1 cellular context compared by ENCODE assay signal in the genomic region with DNA sequence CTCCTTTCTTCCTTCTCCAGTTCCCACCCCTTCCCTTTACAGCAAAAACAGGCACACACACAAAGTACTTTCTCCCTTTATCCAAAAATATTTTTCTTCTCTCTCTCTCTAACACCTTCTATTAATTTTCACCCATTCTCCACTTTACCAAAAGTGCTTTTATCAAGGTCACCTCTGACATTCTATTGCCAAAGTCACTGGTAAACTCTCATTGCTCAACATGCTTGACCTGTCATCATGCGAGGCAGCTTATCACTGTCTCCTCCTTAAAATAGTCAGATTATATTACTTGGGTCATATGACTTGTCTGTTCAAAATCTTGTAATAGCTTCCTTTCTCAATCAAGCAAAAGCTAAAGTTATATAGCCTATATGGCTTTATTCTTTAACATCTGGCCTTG.
TF ChIP-seq lines count a peak whose summit lies in the region.

No MANE protein-coding gene starts in this region.

TF ChIP-seq in K562, 482 proteins besides CTCF, POLR2A, EP300 and RAD21 (continued from another document):
- TF ChIP-seq, protein P1, sequence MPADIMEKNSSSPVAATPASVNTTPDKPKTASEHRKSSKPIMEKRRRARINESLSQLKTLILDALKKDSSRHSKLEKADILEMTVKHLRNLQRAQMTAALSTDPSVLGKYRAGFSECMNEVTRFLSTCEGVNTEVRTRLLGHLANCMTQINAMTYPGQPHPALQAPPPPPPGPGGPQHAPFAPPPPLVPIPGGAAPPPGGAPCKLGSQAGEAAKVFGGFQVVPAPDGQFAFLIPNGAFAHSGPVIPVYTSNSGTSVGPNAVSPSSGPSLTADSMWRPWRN (IDR thresholded peaks at IDR 0.05; ENCODE audit: low read depth), result no peak
- TF ChIP-seq ESRRA (IDR thresholded peaks at IDR 0.05; ENCODE audit: borderline replicate concordance, low read depth), result peak; percentile 82; the same call in 1 of the 2 replicates
- TF ChIP-seq, protein P2, sequence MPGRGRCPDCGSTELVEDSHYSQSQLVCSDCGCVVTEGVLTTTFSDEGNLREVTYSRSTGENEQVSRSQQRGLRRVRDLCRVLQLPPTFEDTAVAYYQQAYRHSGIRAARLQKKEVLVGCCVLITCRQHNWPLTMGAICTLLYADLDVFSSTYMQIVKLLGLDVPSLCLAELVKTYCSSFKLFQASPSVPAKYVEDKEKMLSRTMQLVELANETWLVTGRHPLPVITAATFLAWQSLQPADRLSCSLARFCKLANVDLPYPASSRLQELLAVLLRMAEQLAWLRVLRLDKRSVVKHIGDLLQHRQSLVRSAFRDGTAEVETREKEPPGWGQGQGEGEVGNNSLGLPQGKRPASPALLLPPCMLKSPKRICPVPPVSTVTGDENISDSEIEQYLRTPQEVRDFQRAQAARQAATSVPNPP (IDR thresholded peaks at IDR 0.05; ENCODE audit: borderline replicate concordance, insufficient read depth, insufficient read length), result no peak
- no peak for TF ChIP-seq MTF1 (CRISPR knock-in tag; IDR thresholded peaks at IDR 0.05; ENCODE audit: borderline replicate concordance)
- TF ChIP-seq CEBPG (CRISPR knock-in tag; IDR thresholded peaks at IDR 0.05), result no peak
- peak; percentile 50 to 68; a peak in 3 of 4 replicates for TF ChIP-seq CEBPG (tag; conservative IDR thresholded peaks at IDR 0.05 in 1 of 2, IDR thresholded peaks at IDR 0.05 in 1 of 2)
- no peak for TF ChIP-seq ZKSCAN1 (IDR thresholded peaks at IDR 0.05; ENCODE audit: low read depth, low read length)
- TF ChIP-seq, protein P3, sequence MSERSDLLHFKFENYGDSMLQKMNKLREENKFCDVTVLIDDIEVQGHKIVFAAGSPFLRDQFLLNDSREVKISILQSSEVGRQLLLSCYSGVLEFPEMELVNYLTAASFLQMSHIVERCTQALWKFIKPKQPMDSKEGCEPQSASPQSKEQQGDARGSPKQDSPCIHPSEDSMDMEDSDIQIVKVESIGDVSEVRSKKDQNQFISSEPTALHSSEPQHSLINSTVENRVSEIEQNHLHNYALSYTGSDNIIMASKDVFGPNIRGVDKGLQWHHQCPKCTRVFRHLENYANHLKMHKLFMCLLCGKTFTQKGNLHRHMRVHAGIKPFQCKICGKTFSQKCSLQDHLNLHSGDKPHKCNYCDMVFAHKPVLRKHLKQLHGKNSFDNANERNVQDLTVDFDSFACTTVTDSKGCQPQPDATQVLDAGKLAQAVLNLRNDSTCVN (CRISPR knock-in tag; IDR thresholded peaks at IDR 0.05), result no peak
